Comparison of ENCODE assay signal across 28 cellular contexts in the genomic region with DNA sequence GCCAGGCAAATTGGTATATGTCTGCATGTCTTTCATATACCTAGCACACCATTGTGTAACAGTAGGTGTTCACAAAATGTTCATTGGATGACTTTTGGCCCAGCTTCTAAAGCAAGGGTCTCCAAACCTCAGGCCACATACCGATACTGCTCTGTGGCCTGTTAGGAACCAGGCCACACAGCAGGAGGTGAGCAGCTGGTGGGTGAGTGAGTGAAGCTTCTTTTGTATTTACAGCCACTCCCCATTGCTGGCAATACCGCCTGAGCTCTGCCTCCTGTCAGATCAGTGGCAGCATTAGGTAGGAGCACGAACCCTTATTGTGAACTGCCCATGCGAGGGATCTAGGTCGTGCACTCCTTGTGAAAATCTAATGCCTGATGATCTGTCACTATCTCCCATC.
"Had no signal": no experiment of that assay in that cellular context is flagged by ENCODE, and none has a peak within 500 bp of the region (broad histone marks: within the 10 kb centered on the region; RNA-seq: fewer than 3 reads in every experiment).

No MANE protein-coding gene starts in this region.

- H3K4me3 ChIP-seq: ascending aorta, body of pancreas, breast epithelium had no signal

- ATAC-seq: activated CD8-positive, alpha-beta memory T cell treated with anti-CD3 and anti-CD28 coated beads, Interleukin-2, amount 10 ng/mL, durations not matched to agents 7 days and 5 days; activated CD8-positive, alpha-beta T cell treated with anti-CD3 and anti-CD28 coated beads, Interleukin-2, amount 10 ng/mL, durations not matched to agents 7 days and 5 days; activated naive CD8-positive, alpha-beta T cell treated with anti-CD3 and anti-CD28 coated beads, Interleukin-2, amount 50 U/mL, for 24 hours; body of pancreas had no signal

- H3K36me3 ChIP-seq: ascending aorta, brain microvascular endothelial cell, breast epithelium had no signal

- H3K9me3 ChIP-seq: ascending aorta, body of pancreas, breast epithelium had no signal

- H3K27me3 ChIP-seq: ascending aorta, body of pancreas, brain microvascular endothelial cell, breast epithelium had no signal

- DNase-seq: activated B cell treated with CpG ODN at 0.5 μM for 24 hours; activated CD4-positive, alpha-beta memory T cell treated with anti-CD3 and anti-CD28 coated beads, Interleukin-2, amount 10 ng/mL, durations not matched to agents 7 days and 5 days; activated CD4-positive, alpha-beta T cell treated with anti-CD3 and anti-CD28 coated beads for 48 hours; activated CD4-positive, alpha-beta T cell treated with anti-CD3 and anti-CD28 coated beads, Interleukin-2, amount 10 ng/mL, durations not matched to agents 7 days and 5 days; activated CD4-positive, alpha-beta T cell treated with anti-CD3 and anti-CD28 coated beads, Interleukin-2, amount 50 U/mL, for 48 hours; activated CD4-positive, CD25-positive, alpha-beta regulatory T cell treated with anti-CD3 and anti-CD28 coated beads, Interleukin-2, amount 50 U/mL, for 72 hours; activated CD8-positive, alpha-beta memory T cell treated with anti-CD3 and anti-CD28 coated beads for 24 hours; activated CD8-positive, alpha-beta memory T cell treated with anti-CD3 and anti-CD28 coated beads, Interleukin-2, amount 10 ng/mL, durations not matched to agents 7 days and 5 days; activated CD8-positive, alpha-beta memory T cell treated with anti-CD3 and anti-CD28 coated beads, Interleukin-2, amount 50 U/mL, for 48 hours; activated CD8-positive, alpha-beta T cell treated with anti-CD3 and anti-CD28 coated beads, Interleukin-2, amount 10 ng/mL, durations not matched to agents 7 days and 5 days; activated effector memory CD4-positive, alpha-beta T cell treated with Interleukin-2 at 50 U/mL for 16 hours; activated gamma-delta T cell; activated naive CD4-positive, alpha-beta T cell treated with anti-CD3 and anti-CD28 coated beads, Interleukin-2, amount 10 ng/mL, durations not matched to agents 7 days and 5 days; activated naive CD4-positive, alpha-beta T cell treated with Interleukin-2 at 50 U/mL for 16 hours; activated naive CD8-positive, alpha-beta T cell treated with anti-CD3 and anti-CD28 coated beads, Interleukin-2, amount 10 ng/mL, durations not matched to agents 7 days and 5 days; activated naive CD8-positive, alpha-beta T cell treated with anti-CD3 and anti-CD28 coated beads, Interleukin-2, amount 50 U/mL, for 24 hours; activated T-cell treated with anti-CD3 and anti-CD28 coated beads, Interleukin-2, amount 50 U/mL, for 24 hours; activated T-cell treated with anti-CD3 and anti-CD28 coated beads, Interleukin-2, amount 50 U/mL, for 48 hours; amygdala; anterior cingulate cortex; body of pancreas; brain microvascular endothelial cell; central memory CD4-positive, alpha-beta T cell; T-helper 1 cell; T-helper 2 cell; T-helper 9 cell had no signal
